ENCODE assay signal across 19 cellular contexts in genomic region chr2:43736637-43737036, GRCh38.
"Had no signal": no experiment of that assay in that cellular context is flagged by ENCODE, and none has a peak within 500 bp of the region (broad histone marks: within the 10 kb centered on the region; RNA-seq: fewer than 3 reads in every experiment).

No MANE protein-coding gene starts in this region.

- H3K4me3 Mint-ChIP-seq: activated CD4-positive, alpha-beta T cell treated with anti-CD3 and anti-CD28 coated beads, Interleukin-2, amount 10 ng/mL, durations not matched to agents 7 days and 5 days; activated CD8-positive, alpha-beta T cell treated with anti-CD3 and anti-CD28 coated beads, Interleukin-2, amount 10 ng/mL, durations not matched to agents 7 days and 5 days; dendritic cell treated with granulocyte-macrophage colony-stimulating factor and Interleukin-4, amounts not matched to agents 40 ng/mL and 50 ng/mL, for 4 days; mesothelial cell of epicardium; naive thymus-derived CD8-positive, alpha-beta T cell; neural progenitor cell; stimulated activated naive B cell treated with anti-CD40 and anti-IgM and Interleukin-4, amounts not matched to agents 10 μg/mL and 1 μg/mL and 100 μg/mL, for 72 hours; T-helper 17 cell had no signal

- H3K36me3 Mint-ChIP-seq: activated naive CD4-positive, alpha-beta T cell treated with anti-CD3 and anti-CD28 coated beads, Interleukin-2, amount 50 U/mL, for 72 hours; mesothelial cell of epicardium; neural progenitor cell; stimulated activated naive B cell treated with anti-CD40 and anti-IgM and Interleukin-4, amounts not matched to agents 10 μg/mL and 1 μg/mL and 100 μg/mL, for 72 hours had no signal

- H3K9me3 Mint-ChIP-seq: activated CD4-positive, alpha-beta T cell treated with anti-CD3 and anti-CD28 coated beads, Interleukin-2, amount 10 ng/mL, durations not matched to agents 7 days and 5 days; activated naive CD4-positive, alpha-beta T cell treated with anti-CD3 and anti-CD28 coated beads, Interleukin-2, amount 50 U/mL, for 72 hours; dendritic cell treated with granulocyte-macrophage colony-stimulating factor and Interleukin-4, amounts not matched to agents 40 ng/mL and 50 ng/mL, for 4 days; mesothelial cell of epicardium; naive thymus-derived CD8-positive, alpha-beta T cell; neural progenitor cell; stimulated activated naive B cell treated with anti-CD40 and anti-IgM and Interleukin-4, amounts not matched to agents 10 μg/mL and 1 μg/mL and 100 μg/mL, for 72 hours had no signal

- DNase-seq: activated CD4-positive, alpha-beta T cell treated with anti-CD3 and anti-CD28 coated beads, Interleukin-2, amount 10 ng/mL, durations not matched to agents 7 days and 5 days; activated CD8-positive, alpha-beta T cell treated with anti-CD3 and anti-CD28 coated beads, Interleukin-2, amount 10 ng/mL, durations not matched to agents 7 days and 5 days; adrenal gland; effector CD4-positive, alpha-beta T cell; left lung; naive thymus-derived CD8-positive, alpha-beta T cell; retina; stimulated activated CD4-positive, alpha-beta T cell treated with anti-CD3 and anti-CD28 coated beads, Interleukin-2, amount 100 ng/mL, for 48 hours; stimulated activated CD8-positive, alpha-beta memory T cell treated with anti-CD3 and anti-CD28 coated beads, Interleukin-4, amount 100 ng/mL, for 48 hours; stimulated activated naive B cell treated with anti-CD40 and anti-IgM and Interleukin-4, amounts not matched to agents 10 μg/mL and 1 μg/mL and 100 μg/mL, for 72 hours; SW 1271; T-helper 17 cell had no signal

- H3K36me3 ChIP-seq: adrenal gland, cardiac muscle cell, neural progenitor cell had no signal

- H3K4me1 Mint-ChIP-seq: activated CD4-positive, alpha-beta T cell treated with anti-CD3 and anti-CD28 coated beads, Interleukin-2, amount 10 ng/mL, durations not matched to agents 7 days and 5 days; naive thymus-derived CD8-positive, alpha-beta T cell; neural progenitor cell; stimulated activated naive B cell treated with anti-CD40 and anti-IgM and Interleukin-4, amounts not matched to agents 10 μg/mL and 1 μg/mL and 100 μg/mL, for 72 hours had no signal

- H3K27me3 Mint-ChIP-seq: progenitor cell of endocrine pancreas had no signal

- H3K27ac Mint-ChIP-seq: activated CD4-positive, alpha-beta T cell treated with anti-CD3 and anti-CD28 coated beads, Interleukin-2, amount 10 ng/mL, durations not matched to agents 7 days and 5 days; activated CD8-positive, alpha-beta T cell treated with anti-CD3 and anti-CD28 coated beads, Interleukin-2, amount 10 ng/mL, durations not matched to agents 7 days and 5 days; activated naive CD4-positive, alpha-beta T cell treated with anti-CD3 and anti-CD28 coated beads, Interleukin-2, amount 50 U/mL, for 72 hours; dendritic cell treated with granulocyte-macrophage colony-stimulating factor and Interleukin-4, amounts not matched to agents 40 ng/mL and 50 ng/mL, for 4 days; neural progenitor cell; progenitor cell of endocrine pancreas; stimulated activated naive B cell treated with anti-CD40 and anti-IgM and Interleukin-4, amounts not matched to agents 10 μg/mL and 1 μg/mL and 100 μg/mL, for 72 hours; T-helper 17 cell had no signal

- H3K27me3 ChIP-seq: adrenal gland, cardiac muscle cell, foreskin keratinocyte, left lung, neural progenitor cell had no signal

- H3K4me3 ChIP-seq: adrenal gland, cardiac muscle cell, left lung, neural progenitor cell had no signal

- H3K4me1 ChIP-seq: adrenal gland, foreskin keratinocyte, left lung, neural progenitor cell had no signal

- H3K27ac ChIP-seq: adrenal gland, cardiac muscle cell, foreskin keratinocyte, left lung, neural progenitor cell had no signal

- H3K9ac ChIP-seq: neural progenitor cell had no signal

- H3K9me3 ChIP-seq: adrenal gland, left lung had no signal

- ATAC-seq: activated CD8-positive, alpha-beta T cell treated with anti-CD3 and anti-CD28 coated beads, Interleukin-2, amount 10 ng/mL, durations not matched to agents 7 days and 5 days; activated naive CD4-positive, alpha-beta T cell treated with anti-CD3 and anti-CD28 coated beads, Interleukin-2, amount 50 U/mL, for 72 hours; naive thymus-derived CD8-positive, alpha-beta T cell; stimulated activated naive B cell treated with anti-CD40 and anti-IgM and Interleukin-4, amounts not matched to agents 10 μg/mL and 1 μg/mL and 100 μg/mL, for 72 hours; T-helper 17 cell had no signal
